13 cellular contexts compared by ENCODE assay signal in genomic region chr13:46804391-46804815, GRCh38. TPM values are rescaled to one million over a fixed set of nuclear protein-coding genes. Genes with fewer than 3 reads are reported as not detected.
A peak's percentile ranks its signal among the peaks of the same experiment; 100 is the strongest.
DNase-seq lines count a peak whose midpoint lies in the region; ATAC-seq and TF ChIP-seq lines count a peak whose summit lies in the region.
"Had no signal": no experiment of that assay in that cellular context is flagged by ENCODE, and none has a peak within 500 bp of the region (broad histone marks: within the 10 kb centered on the region; RNA-seq: fewer than 3 reads in every experiment).

No MANE protein-coding gene starts in this region.

- H3K4me3 Mint-ChIP-seq in GM23338: no peak overlapping the region

- H2AFZ ChIP-seq in GM23338 (peak overlapping the region; percentile 63; the same call in 1 of the 2 replicates), smooth muscle cell (ENCODE audit: low read depth) (no peak overlapping the region)

- H3K9me2 ChIP-seq in GM23338 (ENCODE audit: insufficient read depth): peaks cover 4% of the 10 kb centered on the region; the same call in 1 of the 2 replicates

- WGBS in smooth muscle cell (ENCODE audit: low lambda C conversion rate): 51% methylated on average over 3 of the region's 3 CpGs

- no peaks in the 10 kb centered on the region for H4K20me1 ChIP-seq in GM23338 (replicated peaks; ENCODE audit: insufficient read depth)
- no peaks in the 10 kb centered on the region for H4K20me1 ChIP-seq in smooth muscle cell (ENCODE audit: low read depth)

- no peaks in the 10 kb centered on the region for H3K9me3 ChIP-seq in smooth muscle cell (replicated peaks; ENCODE audit: low read depth)
- H3K9me3 ChIP-seq: tibial nerve had no signal

- H3K27me3 ChIP-seq in GM23338 (ENCODE audit: insufficient read depth) (no peaks in the 10 kb centered on the region), smooth muscle cell (ENCODE audit: low read depth) (no peaks in the 10 kb centered on the region)
- H3K27me3 ChIP-seq: tibial nerve had no signal

- H3K9me3 Mint-ChIP-seq in GM23338: no peaks in the 10 kb centered on the region

- H3K9ac ChIP-seq in smooth muscle cell (ENCODE audit: low read depth): no peak overlapping the region
- H3K9ac ChIP-seq: KMS-11 had no signal

- no peaks in the 10 kb centered on the region; the same call in 2 of the 3 replicates for H3K36me3 Mint-ChIP-seq in GM23338 (ENCODE audit: low read depth)

- DNase-seq in GM23338 (ENCODE audit: low spot score) (no peak), RPMI7951 (ENCODE audit: low read depth) (peak; percentile 89), smooth muscle cell (lab: John Stamatoyannopoulos, UW; ENCODE audit: unreplicated experiment) (no peak), inferior parietal cortex (ENCODE audit: extremely low spot score) (no peak), KG1 (lab: John Stamatoyannopoulos, UW) (no peak), foreskin melanocyte (no peak)
- DNase-seq: activated CD4-positive, CD25-positive, alpha-beta regulatory T cell treated with anti-CD3 and anti-CD28 coated beads, Interleukin-2, amount 50 U/mL, for 72 hours; activated effector memory CD4-positive, alpha-beta T cell treated with Interleukin-2 at 50 U/mL for 16 hours; NCI-H2171 treated with DMSO at 0.1 percent for 48 hours; SHP77 had no signal

- H3K4me2 ChIP-seq in GM23338 (no peak overlapping the region), smooth muscle cell (peak overlapping the region; percentile 36)
- H3K4me2 ChIP-seq: KMS-11 had no signal

- no peak overlapping the region for H3K27ac Mint-ChIP-seq in GM23338

- H3K4me3 ChIP-seq in GM23338 (no peak overlapping the region), smooth muscle cell (no peak overlapping the region)
- H3K4me3 ChIP-seq: tibial nerve had no signal

- H3K4me1 ChIP-seq in GM23338 (ENCODE audit: insufficient read depth): no peaks in the 10 kb centered on the region
- no peaks in the 10 kb centered on the region for H3K4me1 ChIP-seq in smooth muscle cell (ENCODE audit: low read depth)
- H3K4me1 ChIP-seq: tibial nerve had no signal

- no peaks in the 10 kb centered on the region for H3K27me3 Mint-ChIP-seq in GM23338 (ENCODE audit: insufficient read depth, low read depth, poor library complexity)

- H3K4me1 Mint-ChIP-seq in GM23338: no peaks in the 10 kb centered on the region

- ATAC-seq in GM23338 (no peak), esophagus mucosa (peak; percentile 62)

- no peaks in the 10 kb centered on the region for H3K79me2 ChIP-seq in GM23338 (replicated peaks; ENCODE audit: insufficient read depth)
- no peaks in the 10 kb centered on the region for H3K79me2 ChIP-seq in smooth muscle cell (ENCODE audit: low read depth)

- H3F3A ChIP-seq in GM23338 (replicated peaks; ENCODE audit: low read depth) (no peaks in the 10 kb centered on the region), smooth muscle cell (ENCODE audit: low read depth) (peaks cover 4% of the 10 kb centered on the region)

- H3K36me3 ChIP-seq in GM23338 (ENCODE audit: insufficient read depth): no peaks in the 10 kb centered on the region
- H3K36me3 ChIP-seq in smooth muscle cell (ENCODE audit: low read depth): no peaks in the 10 kb centered on the region
- H3K36me3 ChIP-seq: tibial nerve had no signal

- TF ChIP-seq CTCF in GM23338 (conservative IDR thresholded peaks at IDR 0.05; ENCODE audit: low read depth in 2 of 2) (no peak), smooth muscle cell (IDR thresholded peaks at IDR 0.05; ENCODE audit: borderline replicate concordance, insufficient read depth, poor library complexity, severe bottlenecking) (no peak)

- no peak overlapping the region for H3K27ac ChIP-seq in GM23338 (ENCODE audit: low read depth)
- H3K27ac ChIP-seq in smooth muscle cell (ENCODE audit: low read depth): peak overlapping the region; percentile 80
- H3K27ac ChIP-seq: KMS-11, tibial nerve had no signal

TF ChIP-seq in GM23338, 12 proteins besides CTCF, POLR2A, EP300 and RAD21:
- no peak for TF ChIP-seq ZNF114 (CRISPR knock-in tag; IDR thresholded peaks at IDR 0.05)
- no peak for TF ChIP-seq JUNB (IDR thresholded peaks at IDR 0.05; ENCODE audit: unreplicated experiment)
- TF ChIP-seq, protein P1, sequence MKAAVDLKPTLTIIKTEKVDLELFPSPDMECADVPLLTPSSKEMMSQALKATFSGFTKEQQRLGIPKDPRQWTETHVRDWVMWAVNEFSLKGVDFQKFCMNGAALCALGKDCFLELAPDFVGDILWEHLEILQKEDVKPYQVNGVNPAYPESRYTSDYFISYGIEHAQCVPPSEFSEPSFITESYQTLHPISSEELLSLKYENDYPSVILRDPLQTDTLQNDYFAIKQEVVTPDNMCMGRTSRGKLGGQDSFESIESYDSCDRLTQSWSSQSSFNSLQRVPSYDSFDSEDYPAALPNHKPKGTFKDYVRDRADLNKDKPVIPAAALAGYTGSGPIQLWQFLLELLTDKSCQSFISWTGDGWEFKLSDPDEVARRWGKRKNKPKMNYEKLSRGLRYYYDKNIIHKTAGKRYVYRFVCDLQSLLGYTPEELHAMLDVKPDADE (IDR thresholded peaks at IDR 0.05): no peak
- TF ChIP-seq, protein P2, sequence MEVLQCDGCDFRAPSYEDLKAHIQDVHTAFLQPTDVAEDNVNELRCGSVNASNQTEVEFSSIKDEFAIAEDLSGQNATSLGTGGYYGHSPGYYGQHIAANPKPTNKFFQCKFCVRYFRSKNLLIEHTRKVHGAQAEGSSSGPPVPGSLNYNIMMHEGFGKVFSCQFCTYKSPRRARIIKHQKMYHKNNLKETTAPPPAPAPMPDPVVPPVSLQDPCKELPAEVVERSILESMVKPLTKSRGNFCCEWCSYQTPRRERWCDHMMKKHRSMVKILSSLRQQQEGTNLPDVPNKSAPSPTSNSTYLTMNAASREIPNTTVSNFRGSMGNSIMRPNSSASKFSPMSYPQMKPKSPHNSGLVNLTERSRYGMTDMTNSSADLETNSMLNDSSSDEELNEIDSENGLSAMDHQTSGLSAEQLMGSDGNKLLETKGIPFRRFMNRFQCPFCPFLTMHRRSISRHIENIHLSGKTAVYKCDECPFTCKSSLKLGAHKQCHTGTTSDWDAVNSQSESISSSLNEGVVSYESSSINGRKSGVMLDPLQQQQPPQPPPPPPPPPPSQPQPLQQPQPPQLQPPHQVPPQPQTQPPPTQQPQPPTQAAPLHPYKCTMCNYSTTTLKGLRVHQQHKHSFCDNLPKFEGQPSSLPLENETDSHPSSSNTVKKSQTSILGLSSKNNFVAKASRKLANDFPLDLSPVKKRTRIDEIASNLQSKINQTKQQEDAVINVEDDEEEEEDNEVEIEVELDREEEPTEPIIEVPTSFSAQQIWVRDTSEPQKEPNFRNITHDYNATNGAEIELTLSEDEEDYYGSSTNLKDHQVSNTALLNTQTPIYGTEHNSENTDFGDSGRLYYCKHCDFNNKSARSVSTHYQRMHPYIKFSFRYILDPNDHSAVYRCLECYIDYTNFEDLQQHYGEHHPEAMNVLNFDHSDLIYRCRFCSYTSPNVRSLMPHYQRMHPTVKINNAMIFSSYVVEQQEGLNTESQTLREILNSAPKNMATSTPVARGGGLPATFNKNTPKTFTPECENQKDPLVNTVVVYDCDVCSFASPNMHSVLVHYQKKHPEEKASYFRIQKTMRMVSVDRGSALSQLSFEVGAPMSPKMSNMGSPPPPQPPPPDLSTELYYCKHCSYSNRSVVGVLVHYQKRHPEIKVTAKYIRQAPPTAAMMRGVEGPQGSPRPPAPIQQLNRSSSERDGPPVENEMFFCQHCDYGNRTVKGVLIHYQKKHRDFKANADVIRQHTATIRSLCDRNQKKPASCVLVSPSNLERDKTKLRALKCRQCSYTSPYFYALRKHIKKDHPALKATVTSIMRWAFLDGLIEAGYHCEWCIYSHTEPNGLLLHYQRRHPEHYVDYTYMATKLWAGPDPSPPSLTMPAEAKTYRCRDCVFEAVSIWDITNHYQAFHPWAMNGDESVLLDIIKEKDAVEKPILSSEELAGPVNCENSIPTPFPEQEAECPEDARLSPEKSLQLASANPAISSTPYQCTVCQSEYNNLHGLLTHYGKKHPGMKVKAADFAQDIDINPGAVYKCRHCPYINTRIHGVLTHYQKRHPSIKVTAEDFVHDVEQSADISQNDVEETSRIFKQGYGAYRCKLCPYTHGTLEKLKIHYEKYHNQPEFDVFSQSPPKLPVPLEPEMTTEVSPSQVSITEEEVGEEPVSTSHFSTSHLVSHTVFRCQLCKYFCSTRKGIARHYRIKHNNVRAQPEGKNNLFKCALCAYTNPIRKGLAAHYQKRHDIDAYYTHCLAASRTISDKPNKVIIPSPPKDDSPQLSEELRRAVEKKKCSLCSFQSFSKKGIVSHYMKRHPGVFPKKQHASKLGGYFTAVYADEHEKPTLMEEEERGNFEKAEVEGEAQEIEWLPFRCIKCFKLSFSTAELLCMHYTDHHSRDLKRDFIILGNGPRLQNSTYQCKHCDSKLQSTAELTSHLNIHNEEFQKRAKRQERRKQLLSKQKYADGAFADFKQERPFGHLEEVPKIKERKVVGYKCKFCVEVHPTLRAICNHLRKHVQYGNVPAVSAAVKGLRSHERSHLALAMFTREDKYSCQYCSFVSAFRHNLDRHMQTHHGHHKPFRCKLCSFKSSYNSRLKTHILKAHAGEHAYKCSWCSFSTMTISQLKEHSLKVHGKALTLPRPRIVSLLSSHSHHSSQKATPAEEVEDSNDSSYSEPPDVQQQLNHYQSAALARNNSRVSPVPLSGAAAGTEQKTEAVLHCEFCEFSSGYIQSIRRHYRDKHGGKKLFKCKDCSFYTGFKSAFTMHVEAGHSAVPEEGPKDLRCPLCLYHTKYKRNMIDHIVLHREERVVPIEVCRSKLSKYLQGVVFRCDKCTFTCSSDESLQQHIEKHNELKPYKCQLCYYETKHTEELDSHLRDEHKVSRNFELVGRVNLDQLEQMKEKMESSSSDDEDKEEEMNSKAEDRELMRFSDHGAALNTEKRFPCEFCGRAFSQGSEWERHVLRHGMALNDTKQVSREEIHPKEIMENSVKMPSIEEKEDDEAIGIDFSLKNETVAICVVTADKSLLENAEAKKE (CRISPR knock-in tag; IDR thresholded peaks at IDR 0.05): no peak
- TF ChIP-seq POLR2AphosphoS5 (IDR thresholded peaks at IDR 0.05; ENCODE audit: low read depth): no peak
- no peak for TF ChIP-seq ZNF331 (CRISPR knock-in tag; IDR thresholded peaks at IDR 0.05; ENCODE audit: low read depth)
- no peak for TF ChIP-seq NANOG (IDR thresholded peaks at IDR 0.05; ENCODE audit: borderline replicate concordance)
- TF ChIP-seq EZH2phosphoT487 (IDR thresholded peaks at IDR 0.05; ENCODE audit: unreplicated experiment): no peak
- TF ChIP-seq CREB1 (CRISPR knock-in tag; IDR thresholded peaks at IDR 0.05; ENCODE audit: low read depth): no peak
- no peak for TF ChIP-seq STAT1 (IDR thresholded peaks at IDR 0.05; ENCODE audit: unreplicated experiment)

RNA-seq across cellular contexts. Expression of gene ESD, which starts 7.4 kb away (rescaled TPM):
- total RNA-seq in GM23338 (2014; rRNA removed; shearing (Covaris generic)): 61.0 and 76.1 TPM in 2 replicates
- 106 and 123 TPM in 2 replicates for polyA plus RNA-seq in GM23338 (2016; fragmentation: Nextera tagmentation; extraction: Ambion mirVana)
- total RNA-seq in RPMI7951 (2014; rRNA removed; shearing (Covaris generic)): 150 and 188 TPM in 2 replicates
- 72.2 TPM for total RNA-seq in esophagus mucosa
- 133 and 147 TPM in 2 replicates for total RNA-seq in smooth muscle cell
- 142 and 146 TPM in 2 replicates for polyA plus RNA-seq in smooth muscle cell
